Comparison of ENCODE assay signal across 2 cellular contexts in the genomic region with DNA sequence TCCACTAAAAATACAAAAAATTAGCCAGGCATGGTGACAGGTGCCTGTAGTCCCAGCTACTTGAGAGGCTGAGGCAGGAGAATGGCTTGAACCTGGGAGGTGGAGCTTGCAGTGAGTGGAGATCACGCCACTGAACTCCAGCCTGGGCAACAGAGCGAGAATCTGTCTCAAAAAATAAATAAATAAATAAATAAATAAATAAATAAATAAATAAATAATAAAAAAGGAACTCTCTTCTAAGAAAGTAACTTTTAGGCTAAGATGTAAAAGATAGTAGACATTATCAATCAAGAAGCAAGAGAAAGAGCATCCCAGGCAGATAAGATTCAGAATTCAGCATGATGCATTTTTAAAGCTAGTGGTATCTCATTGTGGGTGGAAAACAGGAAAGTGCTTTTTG.
DNase-seq lines count a peak whose midpoint lies in the region; ATAC-seq, FAIRE-seq and TF ChIP-seq lines count a peak whose summit lies in the region.
"Not testable (repeated sequence)": the region's sequence is repeated elsewhere in the genome, so short reads cannot be mapped to it uniquely, and the experiment has no call there.

No MANE protein-coding gene starts in this region.

- H3K36me3 ChIP-seq in HEK293 (ENCODE audit: control insufficient read depth in 2 of 2, insufficient read depth in 1 of 2, low read length in 2 of 2) = not testable (repeated sequence)

- TF ChIP-seq RAD21 in A549 (conservative IDR thresholded peaks at IDR 0.05 in 1 of 2, IDR thresholded peaks at IDR 0.05 in 1 of 2) = not testable (repeated sequence)

- not testable (repeated sequence) for ATAC-seq in A549

- H3K4me1 ChIP-seq in A549; HEK293 (ENCODE audit: control insufficient read depth, insufficient read depth, low read length): not testable (repeated sequence)

- not testable (repeated sequence) for H3K4me3 ChIP-seq in A549; HEK293 (ENCODE audit: low read depth, low read length)

- DNase-seq in A549 (ENCODE audit: low read depth in 1 of 2, low spot score in 1 of 2) = not testable (repeated sequence)

- not testable (repeated sequence) for H3K4me2 ChIP-seq in A549

- not testable (repeated sequence) for TF ChIP-seq EP300 in A549 (IDR thresholded peaks at IDR 0.05)

- not testable (repeated sequence) for FAIRE-seq in A549 (lab: Jason Lieb, UNC)

- CTCF ChIA-PET in A549 (lab: Yijun Ruan, JAX); HEK293 (lab: Yijun Ruan, JAX): not testable (repeated sequence)

- POLR2A ChIA-PET in A549 (lab: Yijun Ruan, JAX); HEK293 (lab: Yijun Ruan, JAX): not testable (repeated sequence)

- H3K9me3 ChIP-seq in A549; HEK293 (ENCODE audit: control insufficient read depth, insufficient read depth, low read depth, low read length): not testable (repeated sequence)

- not testable (repeated sequence) for TF ChIP-seq POLR2A in A549 (IDR thresholded peaks at IDR 0.05; ENCODE audit: low read length)

- TF ChIP-seq CTCF in A549 (IDR thresholded peaks at IDR 0.05); HEK293 (tag by site-specific recombination; IDR thresholded peaks at IDR 0.05): not testable (repeated sequence)

- 0% methylated on average over 2 of the region's 2 CpGs for WGBS in A549 (ENCODE audit: missing lambda C conversion rate)

- H3K27ac ChIP-seq in A549; HEK293 (ENCODE audit: extremely low read depth, low read depth, low read length): not testable (repeated sequence)

TF ChIP-seq in A549, 52 proteins besides CTCF, POLR2A, EP300 and RAD21:
- TF ChIP-seq ZC3H11A (IDR thresholded peaks at IDR 0.05) = peak; percentile 56
TF ChIP-seq in A549: peak in this region for 1; not testable (repeated sequence) for 51.

TF ChIP-seq in HEK293, 187 proteins besides CTCF, POLR2A, EP300 and RAD21:
- TF ChIP-seq ZBTB11 (tag by site-specific recombination; conservative IDR thresholded peaks at IDR 0.05; ENCODE audit: low read depth) = peak; percentile 61
- TF ChIP-seq ZBTB8A (tag by site-specific recombination; IDR thresholded peaks at IDR 0.05) = peak; percentile 47; the same call in 1 of the 2 replicates
- TF ChIP-seq, protein P1, sequence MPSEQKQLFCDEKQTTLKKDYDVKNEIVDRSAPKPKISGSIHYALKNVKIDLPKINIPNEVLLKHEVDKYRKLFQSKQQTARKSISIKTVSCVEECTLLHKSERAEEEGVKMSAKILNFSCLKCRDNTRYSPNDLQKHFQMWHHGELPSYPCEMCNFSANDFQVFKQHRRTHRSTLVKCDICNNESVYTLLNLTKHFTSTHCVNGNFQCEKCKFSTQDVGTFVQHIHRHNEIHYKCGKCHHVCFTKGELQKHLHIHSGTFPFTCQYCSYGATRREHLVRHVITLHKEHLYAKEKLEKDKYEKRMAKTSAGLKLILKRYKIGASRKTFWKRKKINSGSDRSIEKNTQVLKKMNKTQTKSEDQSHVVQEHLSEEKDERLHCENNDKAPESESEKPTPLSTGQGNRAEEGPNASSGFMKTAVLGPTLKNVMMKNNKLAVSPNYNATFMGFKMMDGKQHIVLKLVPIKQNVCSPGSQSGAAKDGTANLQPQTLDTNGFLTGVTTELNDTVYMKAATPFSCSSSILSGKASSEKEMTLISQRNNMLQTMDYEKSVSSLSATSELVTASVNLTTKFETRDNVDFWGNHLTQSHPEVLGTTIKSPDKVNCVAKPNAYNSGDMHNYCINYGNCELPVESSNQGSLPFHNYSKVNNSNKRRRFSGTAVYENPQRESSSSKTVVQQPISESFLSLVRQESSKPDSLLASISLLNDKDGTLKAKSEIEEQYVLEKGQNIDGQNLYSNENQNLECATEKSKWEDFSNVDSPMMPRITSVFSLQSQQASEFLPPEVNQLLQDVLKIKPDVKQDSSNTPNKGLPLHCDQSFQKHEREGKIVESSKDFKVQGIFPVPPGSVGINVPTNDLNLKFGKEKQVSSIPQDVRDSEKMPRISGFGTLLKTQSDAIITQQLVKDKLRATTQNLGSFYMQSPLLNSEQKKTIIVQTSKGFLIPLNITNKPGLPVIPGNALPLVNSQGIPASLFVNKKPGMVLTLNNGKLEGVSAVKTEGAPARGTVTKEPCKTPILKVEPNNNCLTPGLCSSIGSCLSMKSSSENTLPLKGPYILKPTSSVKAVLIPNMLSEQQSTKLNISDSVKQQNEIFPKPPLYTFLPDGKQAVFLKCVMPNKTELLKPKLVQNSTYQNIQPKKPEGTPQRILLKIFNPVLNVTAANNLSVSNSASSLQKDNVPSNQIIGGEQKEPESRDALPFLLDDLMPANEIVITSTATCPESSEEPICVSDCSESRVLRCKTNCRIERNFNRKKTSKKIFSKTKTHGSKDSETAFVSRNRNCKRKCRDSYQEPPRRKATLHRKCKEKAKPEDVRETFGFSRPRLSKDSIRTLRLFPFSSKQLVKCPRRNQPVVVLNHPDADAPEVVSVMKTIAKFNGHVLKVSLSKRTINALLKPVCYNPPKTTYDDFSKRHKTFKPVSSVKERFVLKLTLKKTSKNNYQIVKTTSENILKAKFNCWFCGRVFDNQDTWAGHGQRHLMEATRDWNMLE (tag by site-specific recombination; conservative IDR thresholded peaks at IDR 0.05; ENCODE audit: low read depth) = peak; percentile 75; the same call in 1 of the 2 replicates
- peak; percentile 61 for TF ChIP-seq ZNF426 (tag by site-specific recombination; IDR thresholded peaks at IDR 0.05)
- TF ChIP-seq ZNF623 (tag by site-specific recombination; IDR thresholded peaks at IDR 0.05) = 0 out of 2 replicates have a peak, but pooled peaks have one; percentile 30
- TF ChIP-seq ZNF555 (tag by site-specific recombination; conservative IDR thresholded peaks at IDR 0.05) = peak; percentile 62
- TF ChIP-seq ZNF394 (tag by site-specific recombination; IDR thresholded peaks at IDR 0.05; ENCODE audit: borderline replicate concordance) = peak; percentile 70; the same call in 1 of the 2 replicates
- peak; percentile 18 for TF ChIP-seq ZNF654 (tag by site-specific recombination; IDR thresholded peaks at IDR 0.05; ENCODE audit: low read depth)
